In genomic region chr2:26235089-26235488, GRCh38 we compare ENCODE assay signal across 12 cellular contexts. TPM values are rescaled to one million over a fixed set of nuclear protein-coding genes. Genes with fewer than 3 reads are reported as not detected.
DNase-seq lines count a peak whose midpoint lies in the region; ATAC-seq and TF ChIP-seq lines count a peak whose summit lies in the region.
"Had no signal": no experiment of that assay in that cellular context is flagged by ENCODE, and none has a peak within 500 bp of the region (broad histone marks: within the 10 kb centered on the region; RNA-seq: fewer than 3 reads in every experiment).

No MANE protein-coding gene starts in this region.

- BruUV-seq in OCI-LY7 (replicated peaks; lab: Mats Ljungman, UMichigan): no TSS peak

- no peaks in the 10 kb centered on the region for H3K9me2 ChIP-seq in OCI-LY7 (ENCODE audit: insufficient read depth, low read length)

- no peak overlapping the region for H2AFZ ChIP-seq in OCI-LY7 (ENCODE audit: low read length)

- H3K4me1 Mint-ChIP-seq in endodermal cell: peaks cover 11% of the 10 kb centered on the region

- H3K9ac ChIP-seq in endodermal cell (ENCODE audit: extremely low read depth, low read length, poor library complexity, severe bottlenecking): no peak overlapping the region

- H3K9me3 ChIP-seq in OCI-LY7 (ENCODE audit: low read length) (no peaks in the 10 kb centered on the region), endodermal cell (ENCODE audit: control insufficient read depth, low read length) (peaks cover 6% of the 10 kb centered on the region)

- TF ChIP-seq CTCF in GM12872 (IDR thresholded peaks at IDR 0.05; ENCODE audit: insufficient read depth, low read depth, low read length) (0 out of 3 replicates have a peak, but pooled peaks have one; percentile 10), OCI-LY7 (conservative IDR thresholded peaks at IDR 0.05; ENCODE audit: low read length) (peak; percentile 45; the same call in 1 of the 2 replicates), endodermal cell (conservative IDR thresholded peaks at IDR 0.05) (peak; percentile 56), retinal pigment epithelial cell (conservative IDR thresholded peaks at IDR 0.05; ENCODE audit: low read depth, low read length) (peak; percentile 33)

- intact Hi-C loops in OCI-LY7 (cut with micrococcal nuclease; ENCODE audit: unreplicated experiment): loop anchor here (5.0 kb wide), 1 partner anchor 97 kb away; no protein-coding TSS in a partner anchor

- 89 to 90% methylated on average over 8 to 9 of the region's 9 CpGs for WGBS in endodermal cell (ENCODE audit: insufficient coverage in 1 of 2, insufficient read length in 1 of 2), 2 experiments

- H3K27ac ChIP-seq in OCI-LY7 (ENCODE audit: low read depth, low read length, poor library complexity, severe bottlenecking): no peak overlapping the region
- no peak overlapping the region for H3K27ac ChIP-seq in endodermal cell (ENCODE audit: low read depth, low read length)

- peaks cover 59% of the 10 kb centered on the region for H3K36me3 Mint-ChIP-seq in endodermal cell (ENCODE audit: low read depth)

- no peak for ATAC-seq in HG03025 (IDR thresholded peaks at IDR 0.05; ENCODE audit: low FRiP score, unreplicated experiment)
- ATAC-seq: natural killer cell had no signal

- DNase-seq in OCI-LY7 (ENCODE audit: low spot score) (no peak), endodermal cell (no peak), retinal pigment epithelial cell (ENCODE audit: low read depth) (no peak), EL (no peak), NOMO-1 treated with DMSO at 0.1 percent for 48 hours (lab: John Stamatoyannopoulos, UW; ENCODE audit: unreplicated experiment) (no peak)
- DNase-seq in stimulated activated CD4-positive, alpha-beta T cell treated with anti-CD3 and anti-CD28 coated beads, Interleukin-4, amount 100 ng/mL, for 1 hour: no peak
- DNase-seq: activated T-cell treated with anti-CD3 and anti-CD28 coated beads, Interleukin-2, amount 50 U/mL, for 1 hour; DMS79; natural killer cell; stimulated activated naive CD4-positive, alpha-beta T cell had no signal

- H3K4me3 Mint-ChIP-seq in endodermal cell: no peak overlapping the region
- H3K4me3 Mint-ChIP-seq: natural killer cell had no signal

- no peaks in the 10 kb centered on the region for H3K9me3 Mint-ChIP-seq in endodermal cell
- H3K9me3 Mint-ChIP-seq: natural killer cell had no signal

- H3K79me2 ChIP-seq in OCI-LY7 (ENCODE audit: insufficient read depth, low read depth, low read length): peaks cover 16% of the 10 kb centered on the region

- no peak overlapping the region for H3K4me2 ChIP-seq in OCI-LY7 (ENCODE audit: low read length)

- H3K4me3 ChIP-seq in OCI-LY7 (ENCODE audit: low read depth, low read length, poor library complexity, severe bottlenecking): no peak overlapping the region
- H3K4me3 ChIP-seq in endodermal cell (ENCODE audit: low read length): no peak overlapping the region
- H3K4me3 ChIP-seq in retinal pigment epithelial cell (ENCODE audit: low read length): no peak overlapping the region

- H4K20me1 ChIP-seq in OCI-LY7 (ENCODE audit: insufficient read depth, low read length): peaks cover 2% of the 10 kb centered on the region; the same call in 1 of the 2 replicates

- POLR2A ChIA-PET in OCI-LY7 (lab: Charles Lee): no interaction called here

- no peak overlapping the region for H3K27ac Mint-ChIP-seq in endodermal cell
- H3K27ac Mint-ChIP-seq: natural killer cell had no signal

- H3K4me1 ChIP-seq in OCI-LY7 (ENCODE audit: insufficient read depth, low read length, poor library complexity, severe bottlenecking) (no peaks in the 10 kb centered on the region), endodermal cell (ENCODE audit: control insufficient read depth, insufficient read depth, low read length) (peaks cover 1% of the 10 kb centered on the region)

- no peaks in the 10 kb centered on the region for H3K27me3 ChIP-seq in endodermal cell (ENCODE audit: control insufficient read depth, insufficient read depth, low read length, poor library complexity, severe bottlenecking)

- CTCF ChIA-PET in OCI-LY7 (lab: Charles Lee; ENCODE audit: unreplicated experiment): no interaction called here

- H3K27me3 Mint-ChIP-seq in endodermal cell (ENCODE audit: insufficient read depth): no peaks in the 10 kb centered on the region

- H3K36me3 ChIP-seq in OCI-LY7 (ENCODE audit: insufficient read depth, low read length) (peaks cover 97% of the 10 kb centered on the region), endodermal cell (ENCODE audit: control insufficient read depth, insufficient read depth, low read length) (peaks cover 83% of the 10 kb centered on the region)

RNA-seq across cellular contexts. Expression of gene HADHA, which starts 9.3 kb away (rescaled TPM):
- total RNA-seq in OCI-LY7 (2014; rRNA removed; shearing (Covaris generic)): 126 and 131 TPM in 2 replicates
- total RNA-seq in OCI-LY7 (2022) (150 and 157 TPM in 2 replicates), endodermal cell (10 to 100 TPM; 83.8 to 86.7 TPM)
- polyA plus RNA-seq in endodermal cell (2013, experiment 1 of 2): 107 TPM
- polyA plus RNA-seq in endodermal cell (2013, experiment 2 of 2): 93.5 TPM

RNA-seq across cellular contexts. Expression of gene HADHB, which starts 9.7 kb away (rescaled TPM):
- total RNA-seq in OCI-LY7 (2014; rRNA removed; shearing (Covaris generic)): 35.5 and 46.7 TPM in 2 replicates
- 55.7 and 58.1 TPM in 2 replicates for total RNA-seq in OCI-LY7 (2022)
- total RNA-seq in endodermal cell: 10 to 100 TPM; 37.8 to 41.0 TPM
- 51.5 TPM for polyA plus RNA-seq in endodermal cell (2013, experiment 1 of 2)
- polyA plus RNA-seq in endodermal cell (2013, experiment 2 of 2): 45.7 TPM
